14 cellular contexts compared by ENCODE assay signal in the genomic region with DNA sequence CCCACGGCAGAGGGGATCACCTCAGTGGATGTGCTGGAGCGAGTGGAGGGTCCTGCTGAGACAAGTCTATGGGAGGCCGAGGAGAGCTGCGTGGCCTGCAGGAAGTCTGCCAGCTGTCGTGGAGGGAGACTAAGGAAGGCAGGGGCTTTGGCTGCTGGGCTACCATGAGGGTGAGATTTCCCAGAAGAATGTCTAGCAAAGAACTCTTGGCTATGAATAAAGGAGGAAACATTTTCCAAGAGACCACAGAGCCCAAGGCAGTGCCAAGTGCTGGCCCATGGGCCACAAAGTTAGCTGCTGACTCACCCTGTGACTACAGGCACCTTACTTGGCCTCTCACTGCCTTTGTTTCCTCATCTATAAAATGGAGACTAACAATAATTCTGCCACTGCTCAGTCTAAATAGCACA.
A peak's percentile ranks its signal among the peaks of the same experiment; 100 is the strongest.
DNase-seq lines count a peak whose midpoint lies in the region; ATAC-seq and TF ChIP-seq lines count a peak whose summit lies in the region.
"Had no signal": no experiment of that assay in that cellular context is flagged by ENCODE, and none has a peak within 500 bp of the region (broad histone marks: within the 10 kb centered on the region; RNA-seq: fewer than 3 reads in every experiment).

No MANE protein-coding gene starts in this region.

- H3K27ac ChIP-seq in OCI-LY7 (ENCODE audit: low read depth, low read length, poor library complexity, severe bottlenecking), result no peak overlapping the region

- POLR2A ChIA-PET in OCI-LY7 (lab: Charles Lee), result interaction anchor here (6.2 kb wide), 1 partner anchor 14 kb away, joined by 98 read pairs; no protein-coding TSS in a partner anchor

- no peaks in the 10 kb centered on the region for H3K79me2 ChIP-seq in OCI-LY7 (ENCODE audit: insufficient read depth, low read depth, low read length)

- no peaks in the 10 kb centered on the region for H4K20me1 ChIP-seq in OCI-LY7 (ENCODE audit: insufficient read depth, low read length)

- H3K36me3 ChIP-seq in OCI-LY7 (ENCODE audit: insufficient read depth, low read length), result no peaks in the 10 kb centered on the region

- H3K4me1 Mint-ChIP-seq in neural crest cell, result peaks cover 32% of the 10 kb centered on the region

- no peaks in the 10 kb centered on the region for H3K27me3 Mint-ChIP-seq in neural crest cell (ENCODE audit: low read depth)
- H3K27me3 Mint-ChIP-seq: naive B cell had no signal

- H2AFZ ChIP-seq in OCI-LY7 (ENCODE audit: low read length), result no peak overlapping the region

- no peak for TF ChIP-seq CTCF in neural crest cell (conservative IDR thresholded peaks at IDR 0.05)
- TF ChIP-seq CTCF in OCI-LY7 (conservative IDR thresholded peaks at IDR 0.05; ENCODE audit: low read length), result no peak

- H3K36me3 Mint-ChIP-seq in neural crest cell (ENCODE audit: low read depth), result no peaks in the 10 kb centered on the region

- H3K27ac Mint-ChIP-seq in neural crest cell (ENCODE audit: unreplicated experiment), result peak overlapping the region; percentile 65
- H3K27ac Mint-ChIP-seq: activated naive CD8-positive, alpha-beta T cell treated with anti-CD3 and anti-CD28 coated beads for 36 hours had no signal

- H3K4me3 ChIP-seq in OCI-LY7 (ENCODE audit: low read depth, low read length, poor library complexity, severe bottlenecking), result no peak overlapping the region

- DNase-seq in EL (peak; percentile 96), NCI-H226 (peak; percentile 63), dedifferentiated amniotic fluid mesenchymal stem cell (ENCODE audit: extremely low spot score) (peak; percentile 24), neural crest cell (ENCODE audit: low read depth, low spot score) (no peak), posterior vena cava (ENCODE audit: low spot score) (no peak), OCI-LY7 (ENCODE audit: low spot score) (no peak)
- DNase-seq: activated naive CD8-positive, alpha-beta T cell treated with anti-CD3 and anti-CD28 coated beads for 36 hours; effector CD8-positive, alpha-beta T cell; naive B cell; NCI-H1105 treated with DMSO at 0.1 percent for 48 hours; NK-92 treated with Interleukin-12 subunit alpha and Interleukin-12 subunit beta, amount 100 ng/mL, for 24 hours; T-helper 2 cell had no signal

- no peaks in the 10 kb centered on the region for H3K9me3 Mint-ChIP-seq in neural crest cell

- intact Hi-C loops in posterior vena cava (cut with DNase I), result no loop called here
- intact Hi-C loops in OCI-LY7 (cut with micrococcal nuclease; ENCODE audit: unreplicated experiment), result no loop called here

- no TSS peak for BruUV-seq in OCI-LY7 (replicated peaks; lab: Mats Ljungman, UMichigan)

- no peaks in the 10 kb centered on the region for H3K9me3 ChIP-seq in OCI-LY7 (ENCODE audit: low read length)

- H3K4me3 Mint-ChIP-seq in neural crest cell, result no peak overlapping the region
- H3K4me3 Mint-ChIP-seq: activated naive CD8-positive, alpha-beta T cell treated with anti-CD3 and anti-CD28 coated beads for 36 hours; naive B cell had no signal

- H3K4me1 ChIP-seq in OCI-LY7 (ENCODE audit: insufficient read depth, low read length, poor library complexity, severe bottlenecking), result peaks cover 22% of the 10 kb centered on the region

- CTCF ChIA-PET in OCI-LY7 (lab: Charles Lee; ENCODE audit: unreplicated experiment), result no interaction called here

- no peak overlapping the region for H3K4me2 ChIP-seq in OCI-LY7 (ENCODE audit: low read length)

- no peak for ATAC-seq in HG02885 (IDR thresholded peaks at IDR 0.05; ENCODE audit: poor library complexity, unreplicated experiment)
- no peak for ATAC-seq in HG03521 (IDR thresholded peaks at IDR 0.05; ENCODE audit: unreplicated experiment)

- H3K9me2 ChIP-seq in OCI-LY7 (ENCODE audit: insufficient read depth, low read length), result no peaks in the 10 kb centered on the region

Comparison
In these comparisons a context has a peak if more than half of its experiments do, and no peak if none do; other contexts are left out.
1. DNase-seq: peak in EL (single experiment), NCI-H226 (single experiment) and dedifferentiated amniotic fluid mesenchymal stem cell (single experiment); none in neural crest cell (single experiment), posterior vena cava (single experiment) and OCI-LY7 (single experiment).